ENCODE assay signal across 9 cellular contexts in the genomic region with DNA sequence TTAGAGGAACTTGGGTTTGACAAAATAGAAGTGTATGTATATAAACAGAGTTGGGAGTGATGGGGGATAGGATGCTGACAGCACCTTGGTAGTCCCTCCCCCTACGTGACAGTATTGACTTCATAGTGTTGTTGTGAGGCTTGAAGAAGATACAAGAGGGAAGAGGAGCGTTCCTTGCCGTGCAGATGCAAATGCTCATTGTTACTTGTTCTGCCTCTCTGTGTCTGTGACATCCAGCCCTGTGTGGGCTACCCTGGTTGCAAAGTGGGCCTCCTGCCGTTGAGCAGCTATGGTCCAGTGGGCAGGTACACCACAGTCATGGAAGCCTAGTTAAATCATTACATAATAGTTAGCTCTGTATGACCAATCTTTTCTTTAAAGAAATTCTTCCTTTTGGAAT. TPM values are rescaled to one million over a fixed set of nuclear protein-coding genes. Genes with fewer than 3 reads are reported as not detected.
DNase-seq lines count a peak whose midpoint lies in the region; ATAC-seq and TF ChIP-seq lines count a peak whose summit lies in the region.
"Had no signal": no experiment of that assay in that cellular context is flagged by ENCODE, and none has a peak within 500 bp of the region (broad histone marks: within the 10 kb centered on the region; RNA-seq: fewer than 3 reads in every experiment).

No MANE protein-coding gene starts in this region.

- H3K27ac Mint-ChIP-seq in HFFc6 (peak overlapping the region; percentile 99), neural progenitor cell (peak overlapping the region; percentile 40)
- peak overlapping the region; percentile 84 for H3K27ac Mint-ChIP-seq in activated T-helper 1 cell treated with anti-CD3 and anti-CD28 coated beads, Interleukin-12 subunit alpha, Interleukin-12 subunit beta, Interleukin-2, Interleukin-4 antibody, amounts not matched to agents 30 ng/mL and 10 ng/mL and 1 ng/mL, durations not matched to agents 14 hours and 24 hours and 36 hours

- CTCF ChIA-PET in GM10248 (lab: Yijun Ruan, JAX) = interaction anchor here (0.9 to 3.1 kb wide), 5 partner anchors 10 to 52 kb away, joined by 3 to 12 read pairs (median 3); no protein-coding TSS in a partner anchor

- H3K4me2 ChIP-seq in neural progenitor cell = no peak overlapping the region

- peaks cover 22% of the 10 kb centered on the region for H3K4me1 Mint-ChIP-seq in HFFc6 (ENCODE audit: low read depth)
- H3K4me1 Mint-ChIP-seq in activated T-helper 1 cell treated with anti-CD3 and anti-CD28 coated beads, Interleukin-12 subunit alpha, Interleukin-12 subunit beta, Interleukin-2, Interleukin-4 antibody, amounts not matched to agents 30 ng/mL and 10 ng/mL and 1 ng/mL, durations not matched to agents 14 hours and 24 hours and 36 hours (ENCODE audit: low read depth) = peaks cover 93% of the 10 kb centered on the region
- peaks cover 49% of the 10 kb centered on the region for H3K4me1 Mint-ChIP-seq in neural progenitor cell

- H3K27me3 Mint-ChIP-seq in HFFc6 (ENCODE audit: insufficient read depth) (peaks cover 31% of the 10 kb centered on the region), neural progenitor cell (ENCODE audit: insufficient read depth, low read depth) (peaks cover 2% of the 10 kb centered on the region)
- H3K27me3 Mint-ChIP-seq in activated T-helper 1 cell treated with anti-CD3 and anti-CD28 coated beads, Interleukin-12 subunit alpha, Interleukin-12 subunit beta, Interleukin-2, Interleukin-4 antibody, amounts not matched to agents 30 ng/mL and 10 ng/mL and 1 ng/mL, durations not matched to agents 14 hours and 24 hours and 36 hours (ENCODE audit: insufficient read depth) = no peaks in the 10 kb centered on the region

- H4K20me1 ChIP-seq in neural progenitor cell (ENCODE audit: low read depth) = peaks cover 29% of the 10 kb centered on the region

- intact Hi-C loops in activated T-helper 1 cell treated with anti-CD3 and anti-CD28 coated beads, Interleukin-12 subunit alpha, Interleukin-12 subunit beta, Interleukin-2, Interleukin-4 antibody, amounts not matched to agents 30 ng/mL and 10 ng/mL and 1 ng/mL, durations not matched to agents 14 hours and 24 hours and 36 hours (cut with micrococcal nuclease) = no loop called here

- no peaks in the 10 kb centered on the region for H3F3A ChIP-seq in neural progenitor cell (ENCODE audit: low read depth)

- peak; percentile 47 for DNase-seq in GM10248 (ENCODE audit: extremely low spot score)
- DNase-seq in HFFc6 = no peak
- DNase-seq in activated T-helper 1 cell treated with anti-CD3 and anti-CD28 coated beads, Interleukin-12 subunit alpha, Interleukin-12 subunit beta, Interleukin-2, Interleukin-4 antibody, amounts not matched to agents 30 ng/mL and 10 ng/mL and 1 ng/mL, durations not matched to agents 14 hours and 24 hours and 36 hours (ENCODE audit: low spot score) = no peak
- no peak for DNase-seq in neural progenitor cell (ENCODE audit: low spot score)
- DNase-seq in H4 (ENCODE audit: low spot score) = no peak
- no peak for DNase-seq in NCI-H2196 treated with DMSO at 0.1 percent for 48 hours (lab: John Stamatoyannopoulos, UW; ENCODE audit: unreplicated experiment)
- DNase-seq in mesenteric fat pad (ENCODE audit: low spot score) = no peak
- DNase-seq: mesendoderm had no signal

- H3K27me3 ChIP-seq in neural progenitor cell = no peaks in the 10 kb centered on the region

- no peak overlapping the region for H3K27ac ChIP-seq in neural progenitor cell

- no peak overlapping the region for H2AFZ ChIP-seq in neural progenitor cell (replicated peaks)

- H3K4me3 ChIP-seq in neural progenitor cell = no peak overlapping the region

- H3K9ac ChIP-seq in neural progenitor cell = no peak overlapping the region

- peaks cover 5% of the 10 kb centered on the region for H3K36me3 ChIP-seq in neural progenitor cell

- H3K36me3 Mint-ChIP-seq in HFFc6 (ENCODE audit: low read depth) = peaks cover 70% of the 10 kb centered on the region
- peaks cover 61% of the 10 kb centered on the region for H3K36me3 Mint-ChIP-seq in activated T-helper 1 cell treated with anti-CD3 and anti-CD28 coated beads, Interleukin-12 subunit alpha, Interleukin-12 subunit beta, Interleukin-2, Interleukin-4 antibody, amounts not matched to agents 30 ng/mL and 10 ng/mL and 1 ng/mL, durations not matched to agents 14 hours and 24 hours and 36 hours (ENCODE audit: low read depth)
- peaks cover 35% of the 10 kb centered on the region for H3K36me3 Mint-ChIP-seq in neural progenitor cell

- TF ChIP-seq CTCF in GM10248 (IDR thresholded peaks at IDR 0.05; ENCODE audit: control extremely low read depth, extremely low read depth, low read depth, missing control alignments) (no peak), HFFc6 (IDR thresholded peaks at IDR 0.05) (no peak), neural progenitor cell (IDR thresholded peaks at IDR 0.05) (no peak)

- H3K4me1 ChIP-seq in neural progenitor cell = peaks cover 8% of the 10 kb centered on the region

- ATAC-seq in GM19397 (IDR thresholded peaks at IDR 0.05; ENCODE audit: unreplicated experiment) = no peak

- H3K79me2 ChIP-seq in neural progenitor cell (ENCODE audit: low read depth) = peaks cover 40% of the 10 kb centered on the region

- H3K9me3 ChIP-seq in neural progenitor cell (ENCODE audit: low read depth) = peaks cover 5% of the 10 kb centered on the region

- H3K9me3 Mint-ChIP-seq in HFFc6 (peaks cover 20% of the 10 kb centered on the region), neural progenitor cell (peaks cover 21% of the 10 kb centered on the region)
- peaks cover 16% of the 10 kb centered on the region for H3K9me3 Mint-ChIP-seq in activated T-helper 1 cell treated with anti-CD3 and anti-CD28 coated beads, Interleukin-12 subunit alpha, Interleukin-12 subunit beta, Interleukin-2, Interleukin-4 antibody, amounts not matched to agents 30 ng/mL and 10 ng/mL and 1 ng/mL, durations not matched to agents 14 hours and 24 hours and 36 hours

- H3K4me3 Mint-ChIP-seq in HFFc6 = peak overlapping the region; percentile 59
- peak overlapping the region; percentile 40 for H3K4me3 Mint-ChIP-seq in activated T-helper 1 cell treated with anti-CD3 and anti-CD28 coated beads, Interleukin-12 subunit alpha, Interleukin-12 subunit beta, Interleukin-2, Interleukin-4 antibody, amounts not matched to agents 30 ng/mL and 10 ng/mL and 1 ng/mL, durations not matched to agents 14 hours and 24 hours and 36 hours
- H3K4me3 Mint-ChIP-seq in neural progenitor cell = no peak overlapping the region

- POLR2A ChIA-PET in GM10248 (lab: Yijun Ruan, JAX) = interaction anchor here (1.5 kb wide), 1 partner anchor 9 kb away, joined by 6 read pairs; no protein-coding TSS in a partner anchor

RNA-seq across cellular contexts. Expression of a gene that starts 45.0 kb away (rescaled TPM):
- total RNA-seq in HFFc6 (2021; fragmentation: NEBNext Ultra II Directional; extraction: Animal tissue kit (Norgen Biotek cat#: 25700)) = 100 to 1,000 TPM in 4 of 6 experiments, 10 to 100 TPM in 2; 54.3 to 132 (median 118) TPM
- total RNA-seq in activated T-helper 1 cell treated with anti-CD3 and anti-CD28 coated beads, Interleukin-12 subunit alpha, Interleukin-12 subunit beta, Interleukin-2, Interleukin-4 antibody, amounts not matched to agents 30 ng/mL and 10 ng/mL and 1 ng/mL, durations not matched to agents 14 hours and 24 hours and 36 hours = 80.2 and 80.4 TPM in 2 replicates
- total RNA-seq in neural progenitor cell (ENCODE audit: low replicate concordance) (12.5 and 14.3 TPM in 2 replicates), mesenteric fat pad (71.9 TPM)
- total RNA-seq in H4 (2014; rRNA removed; shearing (Covaris generic)) = 31.6 and 38.5 TPM in 2 replicates

Comparison
In these comparisons a context has a peak if more than half of its experiments do, and no peak if none do; other contexts are left out.
1. H3K27ac Mint-ChIP-seq: peak in every context shown above with its lines; median percentile 99 in HFFc6; 84 in activated T-helper 1 cell treated with anti-CD3 and anti-CD28 coated beads, Interleukin-12 subunit alpha, Interleukin-12 subunit beta, Interleukin-2, Interleukin-4 antibody, amounts not matched to agents 30 ng/mL and 10 ng/mL and 1 ng/mL, durations not matched to agents 14 hours and 24 hours and 36 hours; 40 in neural progenitor cell.